1 cellular context compared by ENCODE assay signal in the genomic region with DNA sequence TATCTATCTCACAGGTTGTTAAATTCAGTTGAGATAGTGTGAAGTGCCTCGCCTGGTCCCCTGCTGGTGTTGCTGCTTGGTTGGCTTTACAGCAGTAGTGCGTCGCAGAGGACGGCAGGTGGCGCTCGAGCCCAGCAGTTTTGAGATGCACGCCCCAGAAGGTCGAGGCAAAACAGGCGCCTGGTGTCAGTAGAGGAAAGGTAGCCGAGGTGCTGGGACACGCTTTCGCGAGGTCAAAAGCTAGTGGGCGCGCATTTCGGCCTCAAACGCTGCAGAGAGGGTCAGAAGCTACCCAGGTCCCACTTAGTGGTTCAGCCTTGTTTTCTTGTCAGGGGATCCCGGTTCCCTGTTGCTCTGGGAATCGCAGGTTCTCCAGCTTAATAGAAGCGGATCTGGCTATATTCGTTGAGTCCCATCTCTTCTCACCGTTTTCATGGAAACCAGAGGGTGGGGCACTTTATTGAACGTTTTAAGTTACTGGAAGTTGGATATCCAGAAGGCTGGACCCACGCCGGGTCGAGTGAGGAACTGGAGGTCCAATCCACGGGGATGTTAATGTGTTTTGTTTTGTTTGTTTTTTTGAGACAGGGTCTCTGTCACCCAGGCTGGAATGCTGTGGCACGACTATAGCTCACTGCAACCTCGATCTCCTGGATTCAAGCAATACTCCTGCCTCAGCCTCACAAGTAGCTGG.
TF ChIP-seq lines count a peak whose summit lies in the region.

No MANE protein-coding gene starts in this region.

TF ChIP-seq in HEK293, 187 proteins besides CTCF, POLR2A, EP300 and RAD21 (continued from another document and continues in another):
- TF ChIP-seq, protein P1, sequence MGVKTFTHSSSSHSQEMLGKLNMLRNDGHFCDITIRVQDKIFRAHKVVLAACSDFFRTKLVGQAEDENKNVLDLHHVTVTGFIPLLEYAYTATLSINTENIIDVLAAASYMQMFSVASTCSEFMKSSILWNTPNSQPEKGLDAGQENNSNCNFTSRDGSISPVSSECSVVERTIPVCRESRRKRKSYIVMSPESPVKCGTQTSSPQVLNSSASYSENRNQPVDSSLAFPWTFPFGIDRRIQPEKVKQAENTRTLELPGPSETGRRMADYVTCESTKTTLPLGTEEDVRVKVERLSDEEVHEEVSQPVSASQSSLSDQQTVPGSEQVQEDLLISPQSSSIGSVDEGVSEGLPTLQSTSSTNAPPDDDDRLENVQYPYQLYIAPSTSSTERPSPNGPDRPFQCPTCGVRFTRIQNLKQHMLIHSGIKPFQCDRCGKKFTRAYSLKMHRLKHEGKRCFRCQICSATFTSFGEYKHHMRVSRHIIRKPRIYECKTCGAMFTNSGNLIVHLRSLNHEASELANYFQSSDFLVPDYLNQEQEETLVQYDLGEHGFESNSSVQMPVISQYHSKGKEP (tag by site-specific recombination; IDR thresholded peaks at IDR 0.05), result no peak
- TF ChIP-seq KLF9 (tag by site-specific recombination; IDR thresholded peaks at IDR 0.05; ENCODE audit: low read depth), result peak; percentile 73
- no peak for TF ChIP-seq ZNF366 (tag by site-specific recombination; conservative IDR thresholded peaks at IDR 0.05)
- no peak for TF ChIP-seq ZNF629 (tag by site-specific recombination; IDR thresholded peaks at IDR 0.05)
- TF ChIP-seq ZBTB11 (tag by site-specific recombination; conservative IDR thresholded peaks at IDR 0.05; ENCODE audit: low read depth), result no peak
- peak; percentile 96 for TF ChIP-seq ZNF654 (tag by site-specific recombination; IDR thresholded peaks at IDR 0.05; ENCODE audit: low read depth)
- TF ChIP-seq MEIS1 (CRISPR knock-in tag; IDR thresholded peaks at IDR 0.05; ENCODE audit: borderline replicate concordance), result no peak
- TF ChIP-seq ZNF274 (IDR thresholded peaks at IDR 0.05; ENCODE audit: low read length), result no peak
- TF ChIP-seq ZNF274 (tag by site-specific recombination; IDR thresholded peaks at IDR 0.05; ENCODE audit: borderline replicate concordance), result no peak
- TF ChIP-seq ZSCAN30 (tag by site-specific recombination; IDR thresholded peaks at IDR 0.05), result peak; percentile 17; the same call in 1 of the 2 replicates
- no peak for TF ChIP-seq ZNF521 (tag by site-specific recombination; IDR thresholded peaks at IDR 0.05)
- no peak for TF ChIP-seq ZNF792 (tag by site-specific recombination; IDR thresholded peaks at IDR 0.05)
- TF ChIP-seq ZNF433 (tag by site-specific recombination; IDR thresholded peaks at IDR 0.05; ENCODE audit: low read depth), result no peak
- no peak for TF ChIP-seq ZNF175 (tag by site-specific recombination; IDR thresholded peaks at IDR 0.05)
- TF ChIP-seq ZBTB6 (tag by site-specific recombination; IDR thresholded peaks at IDR 0.05), result no peak
- 0 out of 2 replicates have a peak, but pooled peaks have one; percentile 25 for TF ChIP-seq ZNF133 (tag by site-specific recombination; IDR thresholded peaks at IDR 0.05)
- no peak for TF ChIP-seq ZNF843 (tag by site-specific recombination; IDR thresholded peaks at IDR 0.05)
- no peak for TF ChIP-seq ZNF26 (tag by site-specific recombination; IDR thresholded peaks at IDR 0.05)
- no peak for TF ChIP-seq ZNF747 (tag by site-specific recombination; IDR thresholded peaks at IDR 0.05)
- peak; percentile 27; the same call in 1 of the 2 replicates for TF ChIP-seq SCRT2 (tag by site-specific recombination; IDR thresholded peaks at IDR 0.05)
- TF ChIP-seq ZNF398 (tag by site-specific recombination; IDR thresholded peaks at IDR 0.05), result no peak
- no peak for TF ChIP-seq ZNF664 (tag by site-specific recombination; IDR thresholded peaks at IDR 0.05)
- no peak for TF ChIP-seq ZNF561 (tag by site-specific recombination; IDR thresholded peaks at IDR 0.05; ENCODE audit: borderline replicate concordance)
- no peak for TF ChIP-seq ZBTB1 (tag by site-specific recombination; IDR thresholded peaks at IDR 0.05)
- TF ChIP-seq RBAK (tag by site-specific recombination; IDR thresholded peaks at IDR 0.05), result no peak
- TF ChIP-seq OVOL3 (tag by site-specific recombination; IDR thresholded peaks at IDR 0.05), result no peak
- TF ChIP-seq ZNF623 (tag by site-specific recombination; IDR thresholded peaks at IDR 0.05), result no peak
- TF ChIP-seq ZBTB8A (tag by site-specific recombination; IDR thresholded peaks at IDR 0.05), result peak; percentile 50
- TF ChIP-seq KLF1 (tag by site-specific recombination; IDR thresholded peaks at IDR 0.05), result peak; percentile 43
- TF ChIP-seq TSHZ1 (tag by site-specific recombination; IDR thresholded peaks at IDR 0.05; ENCODE audit: borderline replicate concordance), result no peak
- TF ChIP-seq ZNF335 (tag by site-specific recombination; conservative IDR thresholded peaks at IDR 0.05), result no peak
- no peak for TF ChIP-seq KLF10 (tag by site-specific recombination; IDR thresholded peaks at IDR 0.05)
- TF ChIP-seq ZNF416 (tag by site-specific recombination; IDR thresholded peaks at IDR 0.05), result no peak; the same call in 1 of the 2 replicates
- TF ChIP-seq ZNF585B (tag by site-specific recombination; IDR thresholded peaks at IDR 0.05), result no peak
- TF ChIP-seq ZNF202 (tag by site-specific recombination; IDR thresholded peaks at IDR 0.05; ENCODE audit: borderline replicate concordance), result no peak
- TF ChIP-seq ZNF266 (tag by site-specific recombination; IDR thresholded peaks at IDR 0.05; ENCODE audit: low read depth), result no peak
- TF ChIP-seq HOXD13 (CRISPR knock-in tag; IDR thresholded peaks at IDR 0.05; ENCODE audit: borderline replicate concordance), result no peak
- TF ChIP-seq HOXA7 (CRISPR knock-in tag; IDR thresholded peaks at IDR 0.05; ENCODE audit: borderline replicate concordance), result no peak
- 0 out of 2 replicates have a peak, but pooled peaks have one; percentile 43 for TF ChIP-seq KLF16 (tag by site-specific recombination; IDR thresholded peaks at IDR 0.05)
- TF ChIP-seq BCL6B (tag by site-specific recombination; IDR thresholded peaks at IDR 0.05), result no peak
- TF ChIP-seq REPIN1 (tag by site-specific recombination; IDR thresholded peaks at IDR 0.05; ENCODE audit: low read depth), result no peak
- no peak for TF ChIP-seq ZNF510 (tag by site-specific recombination; IDR thresholded peaks at IDR 0.05; ENCODE audit: insufficient replicate concordance)
- TF ChIP-seq ZNF146 (tag by site-specific recombination; IDR thresholded peaks at IDR 0.05), result no peak
- TF ChIP-seq ZNF140 (tag by site-specific recombination; IDR thresholded peaks at IDR 0.05), result no peak
- no peak for TF ChIP-seq ZNF404 (tag by site-specific recombination; IDR thresholded peaks at IDR 0.05)
- no peak for TF ChIP-seq KLF7 (tag by site-specific recombination; IDR thresholded peaks at IDR 0.05; ENCODE audit: borderline replicate concordance)
- peak; percentile 46 for TF ChIP-seq ZBTB26 (tag by site-specific recombination; optimal IDR thresholded peaks at IDR 0.05)
- TF ChIP-seq ZIC2 (tag by site-specific recombination; IDR thresholded peaks at IDR 0.05), result no peak
- no peak for TF ChIP-seq ZXDB (tag by site-specific recombination; IDR thresholded peaks at IDR 0.05)
- no peak for TF ChIP-seq ZNF548 (tag by site-specific recombination; IDR thresholded peaks at IDR 0.05)
- TF ChIP-seq ZNF529 (tag by site-specific recombination; IDR thresholded peaks at IDR 0.05; ENCODE audit: insufficient replicate concordance), result no peak
- 0 out of 2 replicates have a peak, but pooled peaks have one; percentile 9 for TF ChIP-seq ZNF302 (tag by site-specific recombination; IDR thresholded peaks at IDR 0.05; ENCODE audit: low read depth)
